18 cellular contexts compared by ENCODE assay signal in the genomic region with DNA sequence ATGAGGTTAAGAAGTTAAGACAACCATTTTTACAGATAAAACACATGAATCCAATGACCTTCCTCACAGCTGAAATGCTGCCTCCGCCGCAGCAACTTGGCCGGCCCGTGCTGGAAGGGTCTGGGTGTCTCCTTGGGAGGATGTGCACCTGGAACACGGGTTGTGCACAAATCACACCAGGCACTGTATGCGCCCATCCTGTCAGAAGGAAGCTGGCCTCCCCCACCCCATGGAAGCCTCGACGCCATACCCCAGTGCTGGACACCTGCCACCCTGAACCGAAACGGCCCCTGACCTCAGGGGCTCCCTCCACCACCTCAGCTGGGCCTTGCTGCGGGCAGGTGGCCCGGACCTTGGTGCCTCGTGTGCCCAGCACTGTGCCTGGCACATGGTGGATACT.
"Had no signal": no experiment of that assay in that cellular context is flagged by ENCODE, and none has a peak within 500 bp of the region (broad histone marks: within the 10 kb centered on the region; RNA-seq: fewer than 3 reads in every experiment).

No MANE protein-coding gene starts in this region.

- H3K4me3 ChIP-seq: gastroesophageal sphincter, psoas muscle, testis had no signal

- H3K4me1 ChIP-seq: psoas muscle, testis had no signal

- ATAC-seq: activated CD4-positive, CD25-positive, alpha-beta regulatory T cell treated with anti-CD3 and anti-CD28 coated beads, Interleukin-2, amount 50 U/mL, for 24 hours; activated CD8-positive, alpha-beta memory T cell treated with anti-CD3 and anti-CD28 coated beads, Interleukin-2, amount 10 ng/mL, durations not matched to agents 7 days and 5 days; gastroesophageal sphincter; naive thymus-derived CD8-positive, alpha-beta T cell; psoas muscle; sciatic nerve had no signal

- DNase-seq: activated CD4-positive, alpha-beta T cell treated with anti-CD3 and anti-CD28 coated beads, Interleukin-2, amount 50 U/mL, for 48 hours; activated CD8-positive, alpha-beta memory T cell treated with anti-CD3 and anti-CD28 coated beads, Interleukin-2, amount 10 ng/mL, durations not matched to agents 7 days and 5 days; activated gamma-delta T cell treated with Interleukin-2 at 50 U/mL for 16 hours; activated naive CD8-positive, alpha-beta T cell treated with anti-CD3 and anti-CD28 coated beads, Interleukin-2, amount 10 ng/mL, durations not matched to agents 7 days and 5 days; activated T-cell treated with anti-CD3 and anti-CD28 coated beads, Interleukin-2, amount 50 U/mL, for 48 hours; cortex of kidney; effector memory CD4-positive, alpha-beta T cell; midbrain; naive thymus-derived CD8-positive, alpha-beta T cell; nucleus accumbens; psoas muscle; stimulated activated CD4-positive, alpha-beta T cell treated with anti-CD3 and anti-CD28 coated beads, Interleukin-2, amount 100 ng/mL, for 48 hours; stimulated activated CD8-positive, alpha-beta memory T cell treated with anti-CD3 and anti-CD28 coated beads, Interleukin-4, amount 100 ng/mL, for 48 hours; testis had no signal

- H3K27ac ChIP-seq: gastroesophageal sphincter, psoas muscle, testis had no signal

- H3K4me1 Mint-ChIP-seq: activated CD8-positive, alpha-beta memory T cell treated with anti-CD3 and anti-CD28 coated beads, Interleukin-2, amount 10 ng/mL, durations not matched to agents 7 days and 5 days; activated naive CD8-positive, alpha-beta T cell treated with anti-CD3 and anti-CD28 coated beads, Interleukin-2, amount 10 ng/mL, durations not matched to agents 7 days and 5 days had no signal

- H3K27me3 Mint-ChIP-seq: activated CD8-positive, alpha-beta memory T cell treated with anti-CD3 and anti-CD28 coated beads, Interleukin-2, amount 10 ng/mL, durations not matched to agents 7 days and 5 days had no signal

- H3K27ac Mint-ChIP-seq: activated CD8-positive, alpha-beta memory T cell treated with anti-CD3 and anti-CD28 coated beads, Interleukin-2, amount 10 ng/mL, durations not matched to agents 7 days and 5 days; activated naive CD8-positive, alpha-beta T cell treated with anti-CD3 and anti-CD28 coated beads, Interleukin-2, amount 10 ng/mL, durations not matched to agents 7 days and 5 days; naive thymus-derived CD8-positive, alpha-beta T cell; stimulated activated naive CD8-positive, alpha-beta T cell treated with anti-CD3 and anti-CD28 coated beads, Interleukin-15, Interleukin-2, amounts not matched to agents 100 ng/mL and 50 ng/mL, for 24 hours had no signal

- H3K4me3 Mint-ChIP-seq: activated CD8-positive, alpha-beta memory T cell treated with anti-CD3 and anti-CD28 coated beads, Interleukin-2, amount 10 ng/mL, durations not matched to agents 7 days and 5 days; activated naive CD8-positive, alpha-beta T cell treated with anti-CD3 and anti-CD28 coated beads, Interleukin-2, amount 10 ng/mL, durations not matched to agents 7 days and 5 days; naive thymus-derived CD8-positive, alpha-beta T cell; stimulated activated naive CD8-positive, alpha-beta T cell treated with anti-CD3 and anti-CD28 coated beads, Interleukin-15, Interleukin-2, amounts not matched to agents 100 ng/mL and 50 ng/mL, for 24 hours had no signal

- H3K36me3 Mint-ChIP-seq: activated CD8-positive, alpha-beta memory T cell treated with anti-CD3 and anti-CD28 coated beads, Interleukin-2, amount 10 ng/mL, durations not matched to agents 7 days and 5 days; activated naive CD8-positive, alpha-beta T cell treated with anti-CD3 and anti-CD28 coated beads, Interleukin-2, amount 10 ng/mL, durations not matched to agents 7 days and 5 days; naive thymus-derived CD8-positive, alpha-beta T cell had no signal

- H3K9me3 ChIP-seq: psoas muscle, testis had no signal

- H3K27me3 ChIP-seq: gastroesophageal sphincter, testis had no signal

- H3K9me3 Mint-ChIP-seq: activated naive CD8-positive, alpha-beta T cell treated with anti-CD3 and anti-CD28 coated beads, Interleukin-2, amount 10 ng/mL, durations not matched to agents 7 days and 5 days; naive thymus-derived CD8-positive, alpha-beta T cell had no signal
